19 cellular contexts compared by ENCODE assay signal in the genomic region with DNA sequence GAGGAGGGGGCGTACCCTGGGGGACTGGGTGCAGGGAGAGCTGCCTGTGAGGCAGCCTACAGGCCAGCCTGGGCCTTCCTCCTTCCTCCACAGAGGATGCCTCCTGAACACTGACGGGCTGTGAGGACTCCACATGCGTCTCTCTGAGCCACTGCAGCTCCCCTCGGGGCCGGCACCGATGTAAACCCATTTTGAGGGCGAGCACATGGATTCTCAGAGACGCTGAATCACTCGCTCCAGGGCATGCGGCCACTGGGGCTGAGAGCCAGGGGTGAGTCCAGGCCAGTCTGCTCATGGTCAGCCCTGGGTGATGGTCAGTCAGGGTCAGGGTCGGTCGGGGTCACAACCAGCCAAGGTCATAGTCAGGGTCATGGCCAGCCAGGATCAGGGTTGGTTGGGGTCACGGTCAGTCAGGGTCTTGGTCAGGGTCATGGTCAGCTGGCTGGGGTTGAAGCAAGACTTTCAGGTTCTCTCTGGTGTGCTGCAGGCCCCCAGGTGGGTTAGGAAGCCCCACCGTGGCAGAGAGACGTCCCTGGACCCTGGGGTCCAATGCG. TPM values are rescaled to one million over a fixed set of nuclear protein-coding genes. Genes with fewer than 3 reads are reported as not detected.
DNase-seq lines count a peak whose midpoint lies in the region; ATAC-seq and TF ChIP-seq lines count a peak whose summit lies in the region.
"Had no signal": no experiment of that assay in that cellular context is flagged by ENCODE, and none has a peak within 500 bp of the region (broad histone marks: within the 10 kb centered on the region; RNA-seq: fewer than 3 reads in every experiment).

No MANE protein-coding gene starts in this region.

- H3K9me3 ChIP-seq in neural progenitor cell (ENCODE audit: low read depth): no peaks in the 10 kb centered on the region
- H3K9me3 ChIP-seq: BE2C had no signal

- no peak overlapping the region for H2BK5ac ChIP-seq in mesendoderm (ENCODE audit: low read length)

- H3K4me3 ChIP-seq in mesendoderm (ENCODE audit: low read length) (no peak overlapping the region), neural progenitor cell (no peak overlapping the region)
- H3K4me3 ChIP-seq: GM23248 had no signal

- no peak overlapping the region for H2AFZ ChIP-seq in neural progenitor cell (replicated peaks)
- H2AFZ ChIP-seq: GM23248 had no signal

- no peaks in the 10 kb centered on the region for H3K36me3 Mint-ChIP-seq in neural progenitor cell
- H3K36me3 Mint-ChIP-seq: CD4-positive, CD25-positive, alpha-beta regulatory T cell; CD8-positive, alpha-beta memory T cell had no signal

- ATAC-seq in HG02678 (IDR thresholded peaks at IDR 0.05; ENCODE audit: unreplicated experiment): no peak

- no peak overlapping the region for H4K8ac ChIP-seq in mesendoderm (ENCODE audit: low read depth, low read length)

- peaks cover 5% of the 10 kb centered on the region for H3K4me1 Mint-ChIP-seq in neural progenitor cell
- H3K4me1 Mint-ChIP-seq: CD4-positive, CD25-positive, alpha-beta regulatory T cell; CD8-positive, alpha-beta memory T cell had no signal

- no peak overlapping the region for H3K27ac ChIP-seq in mesendoderm (ENCODE audit: low read depth, low read length)
- no peak overlapping the region for H3K27ac ChIP-seq in neural progenitor cell
- H3K27ac ChIP-seq: GM23248 had no signal

- H3F3A ChIP-seq in neural progenitor cell (ENCODE audit: low read depth): no peaks in the 10 kb centered on the region

- WGBS in mesendoderm (ENCODE audit: extremely low coverage, insufficient coverage, low lambda C conversion rate): no CpG with 5 or more reads among the region's 16 CpGs

- no peak overlapping the region for H4K5ac ChIP-seq in mesendoderm (ENCODE audit: low read length)

- no peak for TF ChIP-seq CTCF in neural progenitor cell (IDR thresholded peaks at IDR 0.05)

- H3K27me3 ChIP-seq in mesendoderm (ENCODE audit: insufficient read depth, low read length, poor library complexity): no peaks in the 10 kb centered on the region
- H3K27me3 ChIP-seq in neural progenitor cell: no peaks in the 10 kb centered on the region
- H3K27me3 ChIP-seq: BE2C had no signal

- no peak overlapping the region for H3K23ac ChIP-seq in mesendoderm (ENCODE audit: low read length)

- H3K4me1 ChIP-seq in mesendoderm (ENCODE audit: control insufficient read depth, low read depth, low read length) (no peaks in the 10 kb centered on the region), neural progenitor cell (no peaks in the 10 kb centered on the region)
- H3K4me1 ChIP-seq: BE2C had no signal

- H3K9ac ChIP-seq in mesendoderm (ENCODE audit: low read length) (no peak overlapping the region), neural progenitor cell (no peak overlapping the region)
- H3K9ac ChIP-seq: GM23248 had no signal

- H2BK120ac ChIP-seq in mesendoderm (ENCODE audit: low read depth, low read length): no peak overlapping the region

- no peak overlapping the region for H3K18ac ChIP-seq in mesendoderm (ENCODE audit: low read length)

- no peaks in the 10 kb centered on the region for H3K79me2 ChIP-seq in mesendoderm (ENCODE audit: control insufficient read depth, insufficient read depth, low read length)
- no peaks in the 10 kb centered on the region for H3K79me2 ChIP-seq in neural progenitor cell (ENCODE audit: low read depth)

- no peak overlapping the region for H3K27ac Mint-ChIP-seq in neural progenitor cell
- H3K27ac Mint-ChIP-seq: CD4-positive, CD25-positive, alpha-beta regulatory T cell; CD8-positive, alpha-beta memory T cell had no signal

- H3K4me3 Mint-ChIP-seq in neural progenitor cell: no peak overlapping the region
- H3K4me3 Mint-ChIP-seq: CD4-positive, CD25-positive, alpha-beta regulatory T cell; CD8-positive, alpha-beta memory T cell had no signal

- H3K9me3 Mint-ChIP-seq in neural progenitor cell: no peaks in the 10 kb centered on the region
- H3K9me3 Mint-ChIP-seq: CD8-positive, alpha-beta memory T cell had no signal

- no peaks in the 10 kb centered on the region for H3K79me1 ChIP-seq in mesendoderm (ENCODE audit: low read length)

- no peak overlapping the region for H2BK15ac ChIP-seq in mesendoderm (replicated peaks; ENCODE audit: low read depth)

- no peaks in the 10 kb centered on the region for H3K36me3 ChIP-seq in mesendoderm (ENCODE audit: control insufficient read depth, insufficient read depth, low read length)
- H3K36me3 ChIP-seq in neural progenitor cell: no peaks in the 10 kb centered on the region
- H3K36me3 ChIP-seq: BE2C had no signal

- DNase-seq in AG20443 (ENCODE audit: low spot score) (peak; percentile 28), ELR (ENCODE audit: low read depth) (peak; percentile 73), RPMI7951 (ENCODE audit: low read depth) (peak; percentile 69), mesendoderm (no peak), neural progenitor cell (ENCODE audit: low spot score) (no peak), HK-2 (ENCODE audit: unreplicated experiment) (no peak)
- DNase-seq: BE2C; C1 segment of cervical spinal cord; CD4-positive, CD25-positive, alpha-beta regulatory T cell; CD8-positive, alpha-beta memory T cell; COR-L47; DMS 273 treated with DMSO at 0.1 percent for 48 hours; DMS53; DND-41; GDM1; GM23248; HCEC 1CT had no signal

- H4K20me1 ChIP-seq in neural progenitor cell (ENCODE audit: low read depth): no peaks in the 10 kb centered on the region

- H3K27me3 Mint-ChIP-seq in neural progenitor cell (ENCODE audit: insufficient read depth, low read depth): peaks cover 23% of the 10 kb centered on the region
- H3K27me3 Mint-ChIP-seq: CD4-positive, CD25-positive, alpha-beta regulatory T cell had no signal

- H3K4ac ChIP-seq in mesendoderm (ENCODE audit: low read depth, low read length): no peak overlapping the region

- H3K56ac ChIP-seq in mesendoderm (ENCODE audit: low read length): peak overlapping the region; percentile 34

- H3K4me2 ChIP-seq in mesendoderm (ENCODE audit: low read length) (no peak overlapping the region), neural progenitor cell (no peak overlapping the region)

- no peak overlapping the region for H2AK5ac ChIP-seq in mesendoderm (ENCODE audit: low read length)

RNA-seq across cellular contexts. Expression of gene RBBP8NL, which starts 14.7 kb away (rescaled TPM):
- not detected in 2 replicates for total RNA-seq in RPMI7951 (2014; rRNA removed; shearing (Covaris generic))
- 0.31 TPM for polyA plus RNA-seq in mesendoderm (2013, experiment 1 of 2)
- polyA plus RNA-seq in mesendoderm (2013, experiment 2 of 2): 0.36 TPM
- 0.03 TPM in 1 of 2 replicates, not detected in the other for total RNA-seq in neural progenitor cell (ENCODE audit: low replicate concordance)
- total RNA-seq: A172; CD4-positive, CD25-positive, alpha-beta regulatory T cell; CD8-positive, alpha-beta memory T cell; GM23248 had no signal
- polyA plus RNA-seq: CD4-positive, CD25-positive, alpha-beta regulatory T cell; CD8-positive, alpha-beta memory T cell; GM23248 had no signal

RNA-seq across cellular contexts. Expression of gene GATA5, which starts 33.7 kb away (rescaled TPM):
- total RNA-seq in RPMI7951 (2014; rRNA removed; shearing (Covaris generic)): not detected in 2 replicates
- 0.07 TPM for polyA plus RNA-seq in mesendoderm (2013, experiment 1 of 2)
- polyA plus RNA-seq in mesendoderm (2013, experiment 2 of 2): 0.10 TPM
- total RNA-seq in neural progenitor cell (ENCODE audit: low replicate concordance): 0.12 TPM in 1 of 2 replicates, not detected in the other
- total RNA-seq: CD4-positive, CD25-positive, alpha-beta regulatory T cell; CD8-positive, alpha-beta memory T cell; GM23248 had no signal
- polyA plus RNA-seq: CD4-positive, CD25-positive, alpha-beta regulatory T cell; CD8-positive, alpha-beta memory T cell; GM23248 had no signal

RNA-seq across cellular contexts. Expression of gene CABLES2, which starts 35.0 kb away (rescaled TPM):
- 4.7 and 7.0 TPM in 2 replicates for total RNA-seq in RPMI7951 (2014; rRNA removed; shearing (Covaris generic))
- 4.4 TPM for polyA plus RNA-seq in mesendoderm (2013, experiment 1 of 2)
- 4.3 TPM for polyA plus RNA-seq in mesendoderm (2013, experiment 2 of 2)
- 8.1 and 13.8 TPM in 2 replicates for total RNA-seq in neural progenitor cell (ENCODE audit: low replicate concordance)

RNA-seq across cellular contexts. Expression of gene RPS21, which starts 55.2 kb away (rescaled TPM):
- total RNA-seq in RPMI7951 (2014; rRNA removed; shearing (Covaris generic)): 2,665 and 2,752 TPM in 2 replicates
- polyA plus RNA-seq in mesendoderm (2013, experiment 1 of 2): 3,271 TPM
- 3,207 TPM for polyA plus RNA-seq in mesendoderm (2013, experiment 2 of 2)
- total RNA-seq in neural progenitor cell (ENCODE audit: low replicate concordance): 1,629 and 1,765 TPM in 2 replicates

Comparison
In these comparisons a context has a peak if more than half of its experiments do, and no peak if none do; other contexts are left out.
1. DNase-seq: peak in AG20443 (single experiment), ELR (single experiment) and RPMI7951 (single experiment); none in mesendoderm (single experiment), neural progenitor cell (single experiment) and HK-2 (single experiment).